Comparison of ENCODE assay signal across 28 cellular contexts in the genomic region with DNA sequence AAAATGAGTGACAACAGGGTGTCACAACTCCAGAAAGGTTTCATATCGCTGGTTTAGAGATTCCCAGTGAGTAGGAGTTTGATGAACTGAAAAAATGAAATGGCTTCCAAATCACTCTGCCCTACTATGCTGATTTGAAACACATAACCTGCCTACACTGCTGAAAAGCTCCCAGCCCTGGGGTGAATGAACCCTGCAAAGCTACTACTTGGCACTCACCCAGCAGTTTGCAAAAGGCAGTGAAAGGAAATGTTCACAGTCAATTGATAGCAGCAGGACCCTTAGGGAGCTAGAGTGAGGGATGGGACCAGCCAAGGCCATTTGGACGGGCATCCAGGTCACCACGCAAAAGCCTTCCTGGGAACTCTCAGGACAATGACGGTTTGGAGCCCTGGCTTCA. TPM values are rescaled to one million over a fixed set of nuclear protein-coding genes. Genes with fewer than 3 reads are reported as not detected.
A peak's percentile ranks its signal among the peaks of the same experiment; 100 is the strongest.
DNase-seq lines count a peak whose midpoint lies in the region; ATAC-seq, FAIRE-seq and TF ChIP-seq lines count a peak whose summit lies in the region.
"Had no signal": no experiment of that assay in that cellular context is flagged by ENCODE, and none has a peak within 500 bp of the region (broad histone marks: within the 10 kb centered on the region; RNA-seq: fewer than 3 reads in every experiment).

No MANE protein-coding gene starts in this region.

- no peak overlapping the region for H2BK120ac ChIP-seq in IMR-90 (ENCODE audit: low read depth, low read length)
- no peak overlapping the region for H2BK120ac ChIP-seq in mesenchymal stem cell (ENCODE audit: low read depth, low read length)

- no peaks in the 10 kb centered on the region for H3K27me3 ChIP-seq in IMR-90 (ENCODE audit: control insufficient read depth, insufficient read depth, low read length)
- H3K27me3 ChIP-seq in WERI-Rb-1 (ENCODE audit: insufficient read depth, low read depth, severe bottlenecking): no peaks in the 10 kb centered on the region
- peaks cover 0 to 2% of the 10 kb centered on the region in 2 experiments for H3K27me3 ChIP-seq in mesenchymal stem cell (ENCODE audit: control insufficient read depth in 1 of 2, insufficient read depth in 1 of 2, low read length in 2 of 2)
- no peaks in the 10 kb centered on the region for H3K27me3 ChIP-seq in CD8-positive, alpha-beta T cell (ENCODE audit: insufficient read depth, low read length)
- H3K27me3 ChIP-seq: cardiac muscle cell, tibial artery had no signal

- in situ Hi-C loops in IMR-90 (cut with MboI; ENCODE audit: low sequenced_read_pairs): no loop called here

- CTCF ChIA-PET in IMR-90 (lab: Yijun Ruan, JAX): no interaction called here
- CTCF ChIA-PET in CD8-positive, alpha-beta T cell (lab: Charles Lee): no interaction called here

- no TSS peak for BruUV-seq in IMR-90 (replicated peaks; lab: Mats Ljungman, UMichigan)

- no peak overlapping the region for H2BK12ac ChIP-seq in mesenchymal stem cell (ENCODE audit: low read length in 2 of 2)

- H3K4me2 ChIP-seq in IMR-90 (ENCODE audit: low read depth, low read length): no peak overlapping the region
- no peak overlapping the region for H3K4me2 ChIP-seq in mesenchymal stem cell (ENCODE audit: low read length, poor library complexity, severe bottlenecking)
- H3K4me2 ChIP-seq: SK-N-SH had no signal

- H2BK15ac ChIP-seq in IMR-90 (ENCODE audit: low read depth, low read length) (no peak overlapping the region), mesenchymal stem cell (ENCODE audit: low read depth, poor library complexity, severe bottlenecking) (no peak overlapping the region)

- no peak overlapping the region; the same call in 1 of the 2 replicates for H3K14ac ChIP-seq in IMR-90 (replicated peaks; ENCODE audit: low read depth, low read length)
- no peak overlapping the region for H3K14ac ChIP-seq in mesenchymal stem cell (ENCODE audit: low read length in 2 of 2)

- H3K9me1 ChIP-seq in IMR-90 (ENCODE audit: insufficient read depth, low read length): peaks cover 4% of the 10 kb centered on the region

- dilution Hi-C loops in IMR-90 (cut with HindIII; ENCODE audit: low sequenced_read_pairs, unreplicated experiment): no loop called here

- H3K4me1 ChIP-seq in IMR-90 (ENCODE audit: control insufficient read depth, insufficient read depth, low read length) (peaks cover 13% of the 10 kb centered on the region), mesenchymal stem cell (ENCODE audit: control insufficient read depth, insufficient read depth, low read depth, low read length) (peaks cover 22% of the 10 kb centered on the region)
- H3K4me1 ChIP-seq in CD8-positive, alpha-beta T cell (ENCODE audit: insufficient read depth, low read length): no peaks in the 10 kb centered on the region

- no peak for FAIRE-seq in GM12892 (lab: Jason Lieb, UNC)
- FAIRE-seq: G401.6, GM18507, H1, kidney had no signal

- intact Hi-C loops in IMR-90 (cut with micrococcal nuclease): no loop called here
- intact Hi-C loops in CD8-positive, alpha-beta T cell (cut with DNase I, micrococcal nuclease): no loop called here

- no peaks in the 10 kb centered on the region for H3K36me3 Mint-ChIP-seq in CD8-positive, alpha-beta T cell
- H3K36me3 Mint-ChIP-seq: activated CD8-positive, alpha-beta memory T cell treated with anti-CD3 and anti-CD28 coated beads, Interleukin-2, amount 10 ng/mL, durations not matched to agents 7 days and 5 days; CD4-positive, alpha-beta memory T cell had no signal

- TF ChIP-seq RAD21 in IMR-90 (IDR thresholded peaks at IDR 0.05; ENCODE audit: low read length): no peak

- no peaks in the 10 kb centered on the region for H3K36me3 ChIP-seq in IMR-90 (ENCODE audit: control insufficient read depth, insufficient read depth, low read length)
- no peaks in the 10 kb centered on the region for H3K36me3 ChIP-seq in WERI-Rb-1
- H3K36me3 ChIP-seq in mesenchymal stem cell (ENCODE audit: control insufficient read depth in 1 of 2, insufficient read depth in 2 of 2, low read depth in 1 of 2, low read length in 2 of 2): no peaks in the 10 kb centered on the region
- no peaks in the 10 kb centered on the region for H3K36me3 ChIP-seq in CD8-positive, alpha-beta T cell (ENCODE audit: insufficient read depth, low read length)
- H3K36me3 ChIP-seq: cardiac muscle cell, lower lobe of right lung, tibial artery had no signal

- H3K27me3 Mint-ChIP-seq in CD8-positive, alpha-beta T cell (ENCODE audit: low read depth): no peaks in the 10 kb centered on the region
- H3K27me3 Mint-ChIP-seq: stimulated activated naive CD8-positive, alpha-beta T cell treated with anti-CD3 and anti-CD28 coated beads, Interleukin-15, amount 100 ng/mL, for 72 hours had no signal

- no peak overlapping the region for H3K4me3 Mint-ChIP-seq in CD8-positive, alpha-beta T cell
- H3K4me3 Mint-ChIP-seq: activated CD4-positive, alpha-beta T cell treated with anti-CD3 and anti-CD28 coated beads, Interleukin-2, amount 10 ng/mL, durations not matched to agents 24 days and 14 days; activated CD8-positive, alpha-beta memory T cell treated with anti-CD3 and anti-CD28 coated beads, Interleukin-2, amount 10 ng/mL, durations not matched to agents 7 days and 5 days; activated naive CD4-positive, alpha-beta T cell treated with anti-CD3 and anti-CD28 coated beads for 36 hours; activated T-cell treated with anti-CD3 and anti-CD28 coated beads, Interleukin-2, amount 50 U/mL, for 72 hours; CD4-positive, alpha-beta memory T cell; endodermal cell; stimulated activated naive CD8-positive, alpha-beta T cell treated with anti-CD3 and anti-CD28 coated beads, Interleukin-15, amount 100 ng/mL, for 72 hours had no signal

- no peak for TF ChIP-seq POLR2A in IMR-90 (IDR thresholded peaks at IDR 0.05; ENCODE audit: low read depth, low read length)
- no peak for TF ChIP-seq POLR2A in GM12892 (IDR thresholded peaks at IDR 0.05; ENCODE audit: low read depth, low read length)

- TF ChIP-seq CTCF in IMR-90 (conservative IDR thresholded peaks at IDR 0.05; ENCODE audit: low read depth, low read length) (no peak), WERI-Rb-1 (IDR thresholded peaks at IDR 0.05; ENCODE audit: low read depth, low read length) (no peak)
- TF ChIP-seq CTCF in CD8-positive, alpha-beta T cell (IDR thresholded peaks at IDR 0.05): no peak

- H3K4ac ChIP-seq in IMR-90 (ENCODE audit: low read depth, low read length) (no peak overlapping the region), mesenchymal stem cell (ENCODE audit: low read depth in 1 of 2, low read length in 2 of 2) (no peak overlapping the region)

- ATAC-seq in IMR-90 (ENCODE audit: low read depth) (no peak), GM18870 (IDR thresholded peaks at IDR 0.05; ENCODE audit: unreplicated experiment) (no peak)
- ATAC-seq in CD8-positive, alpha-beta T cell: no peak
- ATAC-seq: activated CD8-positive, alpha-beta memory T cell treated with anti-CD3 and anti-CD28 coated beads, Interleukin-2, amount 10 ng/mL, durations not matched to agents 7 days and 5 days; activated T-cell treated with anti-CD3 and anti-CD28 coated beads, Interleukin-2, amount 50 U/mL, for 72 hours; lower lobe of right lung; mucosa of descending colon; stimulated activated naive CD8-positive, alpha-beta T cell treated with anti-CD3 and anti-CD28 coated beads, Interleukin-15, amount 100 ng/mL, for 72 hours had no signal

- H3K23ac ChIP-seq in IMR-90 (ENCODE audit: low read depth, low read length) (no peak overlapping the region), mesenchymal stem cell (ENCODE audit: low read length in 2 of 2) (no peak overlapping the region)

- H3K18ac ChIP-seq in IMR-90 (ENCODE audit: low read depth, low read length) (no peak overlapping the region), mesenchymal stem cell (ENCODE audit: low read depth in 1 of 2, low read length in 2 of 2) (no peak overlapping the region)

- DNase-seq in DMS79 (lab: John Stamatoyannopoulos, UW) (peak; percentile 86), IMR-90 (no peak), WERI-Rb-1 (no peak), mesenchymal stem cell (no peak), GM12892 (ENCODE audit: insufficient read length) (no peak)
- DNase-seq in CD8-positive, alpha-beta T cell: no peak
- DNase-seq: activated CD4-positive, alpha-beta T cell treated with anti-CD3 and anti-CD28 coated beads, Interleukin-2, amount 10 ng/mL, durations not matched to agents 24 days and 14 days; activated CD8-positive, alpha-beta memory T cell treated with anti-CD3 and anti-CD28 coated beads, Interleukin-2, amount 10 ng/mL, durations not matched to agents 7 days and 5 days; activated naive CD4-positive, alpha-beta T cell treated with anti-CD3 and anti-CD28 coated beads for 36 hours; activated T-cell treated with anti-CD3 and anti-CD28 coated beads, Interleukin-2, amount 50 U/mL, for 72 hours; CD4-positive, alpha-beta memory T cell; DMS153; endodermal cell; kidney; lower lobe of right lung; mucosa of descending colon; MV-4-11; NCI-H2081; NCI-H526 treated with DMSO at 0.1 percent for 48 hours; SK-N-SH; stimulated activated naive CD8-positive, alpha-beta T cell treated with anti-CD3 and anti-CD28 coated beads, Interleukin-15, amount 100 ng/mL, for 72 hours; T-helper 2 cell; tibial artery had no signal

- H4K20me1 ChIP-seq in IMR-90 (ENCODE audit: insufficient read depth, low read length): no peaks in the 10 kb centered on the region

- H3K9ac ChIP-seq in IMR-90 (ENCODE audit: low read depth, low read length) (no peak overlapping the region), mesenchymal stem cell (ENCODE audit: low read length) (no peak overlapping the region)
- H3K9ac ChIP-seq: SK-N-SH had no signal

- no peak overlapping the region for H4K8ac ChIP-seq in IMR-90 (ENCODE audit: low read depth in 2 of 2, low read length in 2 of 2)
- peak overlapping the region; percentile 15 for H4K8ac ChIP-seq in mesenchymal stem cell (ENCODE audit: low read length)

- no peak overlapping the region for H2AFZ ChIP-seq in IMR-90 (replicated peaks; ENCODE audit: low read length, poor library complexity)
- H2AFZ ChIP-seq in mesenchymal stem cell (ENCODE audit: low read depth, low read length): no peak overlapping the region

- H4K91ac ChIP-seq in IMR-90 (ENCODE audit: insufficient read depth, low read depth, low read length): peak overlapping the region; percentile 11; the same call in 1 of the 2 replicates
- no peak overlapping the region for H4K91ac ChIP-seq in mesenchymal stem cell (ENCODE audit: low read length)

- H3K79me1 ChIP-seq in IMR-90 (ENCODE audit: low read depth in 1 of 2, low read length in 2 of 2): no peaks in the 10 kb centered on the region
- H3K79me1 ChIP-seq in mesenchymal stem cell (replicated peaks; ENCODE audit: low read length, poor library complexity, severe bottlenecking): no peaks in the 10 kb centered on the region

- H2BK5ac ChIP-seq in IMR-90 (ENCODE audit: low read depth, low read length, poor library complexity, severe bottlenecking) (no peak overlapping the region), mesenchymal stem cell (ENCODE audit: low read depth, low read length, poor library complexity, severe bottlenecking) (no peak overlapping the region)

- H2AK5ac ChIP-seq in IMR-90 (ENCODE audit: low read depth, low read length) (peak overlapping the region; percentile 30; the same call in 1 of the 2 replicates), mesenchymal stem cell (ENCODE audit: low read length, severe bottlenecking) (peak overlapping the region; percentile 76)

- no peak overlapping the region for H3K56ac ChIP-seq in IMR-90 (ENCODE audit: extremely low read depth, insufficient read depth, low read length)

- H3K9me3 Mint-ChIP-seq in CD8-positive, alpha-beta T cell: no peaks in the 10 kb centered on the region
- H3K9me3 Mint-ChIP-seq: activated CD4-positive, alpha-beta T cell treated with anti-CD3 and anti-CD28 coated beads, Interleukin-2, amount 10 ng/mL, durations not matched to agents 24 days and 14 days; activated naive CD4-positive, alpha-beta T cell treated with anti-CD3 and anti-CD28 coated beads for 36 hours; activated T-cell treated with anti-CD3 and anti-CD28 coated beads, Interleukin-2, amount 50 U/mL, for 72 hours; CD4-positive, alpha-beta memory T cell; endodermal cell; stimulated activated naive CD8-positive, alpha-beta T cell treated with anti-CD3 and anti-CD28 coated beads, Interleukin-15, amount 100 ng/mL, for 72 hours had no signal

- H3K4me3 ChIP-seq in IMR-90 (ENCODE audit: insufficient read depth, low read depth, low read length) (no peak overlapping the region), WERI-Rb-1 (ENCODE audit: low read depth, low read length) (no peak overlapping the region), mesenchymal stem cell (ENCODE audit: insufficient read depth in 1 of 2, low read depth in 1 of 2, low read length in 2 of 2) (no peak overlapping the region)
- no peak overlapping the region for H3K4me3 ChIP-seq in CD8-positive, alpha-beta T cell (ENCODE audit: low read depth, low read length)
- H3K4me3 ChIP-seq: cardiac muscle cell, lower lobe of right lung, mucosa of descending colon, tibial artery had no signal

- H4K5ac ChIP-seq in IMR-90 (ENCODE audit: low read depth, low read length): no peak overlapping the region

- no peaks in the 10 kb centered on the region for H3K4me1 Mint-ChIP-seq in CD8-positive, alpha-beta T cell (ENCODE audit: low read depth)
- H3K4me1 Mint-ChIP-seq: activated CD4-positive, alpha-beta T cell treated with anti-CD3 and anti-CD28 coated beads, Interleukin-2, amount 10 ng/mL, durations not matched to agents 24 days and 14 days; activated CD8-positive, alpha-beta memory T cell treated with anti-CD3 and anti-CD28 coated beads, Interleukin-2, amount 10 ng/mL, durations not matched to agents 7 days and 5 days; CD4-positive, alpha-beta memory T cell; stimulated activated naive CD8-positive, alpha-beta T cell treated with anti-CD3 and anti-CD28 coated beads, Interleukin-15, amount 100 ng/mL, for 72 hours had no signal

- no CpG with 5 or more reads among the region's 4 CpGs for WGBS in IMR-90 (ENCODE audit: extremely low coverage in 2 of 2, insufficient read length in 1 of 2), 2 experiments
- WGBS in mesenchymal stem cell: 85% methylated on average over 4 of the region's 4 CpGs

- POLR2A ChIA-PET in IMR-90 (lab: Charles Lee; ENCODE audit: unreplicated experiment): no interaction called here
- POLR2A ChIA-PET in CD8-positive, alpha-beta T cell (lab: Charles Lee): no interaction called here

- no peak overlapping the region for H2AK9ac ChIP-seq in IMR-90 (replicated peaks; ENCODE audit: low read depth, low read length, poor library complexity)

- H3K27ac ChIP-seq in IMR-90 (ENCODE audit: insufficient read depth, low read length): no peak overlapping the region
- peak overlapping the region; percentile 71 for H3K27ac ChIP-seq in WERI-Rb-1
- no peak overlapping the region for H3K27ac ChIP-seq in mesenchymal stem cell (ENCODE audit: low read length, poor library complexity, severe bottlenecking)
- no peak overlapping the region for H3K27ac ChIP-seq in CD8-positive, alpha-beta T cell (ENCODE audit: low read depth, low read length)
- H3K27ac ChIP-seq: cardiac muscle cell, lower lobe of right lung, tibial artery had no signal

- no peak overlapping the region for H2BK20ac ChIP-seq in IMR-90 (ENCODE audit: low read depth, low read length)

- H3K27ac Mint-ChIP-seq in CD8-positive, alpha-beta T cell: no peak overlapping the region
- H3K27ac Mint-ChIP-seq: activated CD4-positive, alpha-beta T cell treated with anti-CD3 and anti-CD28 coated beads, Interleukin-2, amount 10 ng/mL, durations not matched to agents 24 days and 14 days; activated CD8-positive, alpha-beta memory T cell treated with anti-CD3 and anti-CD28 coated beads, Interleukin-2, amount 10 ng/mL, durations not matched to agents 7 days and 5 days; activated naive CD4-positive, alpha-beta T cell treated with anti-CD3 and anti-CD28 coated beads for 36 hours; activated T-cell treated with anti-CD3 and anti-CD28 coated beads, Interleukin-2, amount 50 U/mL, for 72 hours; CD4-positive, alpha-beta memory T cell; endodermal cell; stimulated activated naive CD8-positive, alpha-beta T cell treated with anti-CD3 and anti-CD28 coated beads, Interleukin-15, amount 100 ng/mL, for 72 hours had no signal

- H3K9me3 ChIP-seq in IMR-90 (ENCODE audit: control insufficient read depth, insufficient read depth, low read length) (no peaks in the 10 kb centered on the region), WERI-Rb-1 (ENCODE audit: severe bottlenecking) (no peaks in the 10 kb centered on the region), mesenchymal stem cell (ENCODE audit: control insufficient read depth, low read length) (no peaks in the 10 kb centered on the region)
- H3K9me3 ChIP-seq in CD8-positive, alpha-beta T cell (ENCODE audit: low read length): no peaks in the 10 kb centered on the region
- H3K9me3 ChIP-seq: lower lobe of right lung, mucosa of descending colon, SK-N-SH, tibial artery had no signal

RNA-seq across cellular contexts. Expression of a gene that starts 44.4 kb away (rescaled TPM):
- 230 and 484 TPM in 2 replicates for total RNA-seq in IMR-90 (2012; rRNA removed)
- 205 and 295 TPM in 2 replicates for polyA plus RNA-seq in IMR-90 (2012; rRNA removed)
- 118 and 134 TPM in 2 replicates for polyA plus RNA-seq in IMR-90 (2012; cell fraction: cytosol; rRNA removed)
- polyA plus RNA-seq in IMR-90 (2012; cell fraction: nucleus; rRNA removed; ENCODE audit: low replicate concordance): 48.5 and 140 TPM in 2 replicates
- polyA plus RNA-seq in mesenchymal stem cell (2013, experiment 1 of 2): 196 TPM
- polyA plus RNA-seq in mesenchymal stem cell (2013, experiment 2 of 2): 205 TPM
- 258 TPM for polyA plus RNA-seq in GM12892 (2012; ENCODE audit: missing spikeins)
- 10 to 100 TPM; 55.2 to 57.7 TPM for total RNA-seq in CD8-positive, alpha-beta T cell
